ENCODE assay signal across 12 cellular contexts in the genomic region with DNA sequence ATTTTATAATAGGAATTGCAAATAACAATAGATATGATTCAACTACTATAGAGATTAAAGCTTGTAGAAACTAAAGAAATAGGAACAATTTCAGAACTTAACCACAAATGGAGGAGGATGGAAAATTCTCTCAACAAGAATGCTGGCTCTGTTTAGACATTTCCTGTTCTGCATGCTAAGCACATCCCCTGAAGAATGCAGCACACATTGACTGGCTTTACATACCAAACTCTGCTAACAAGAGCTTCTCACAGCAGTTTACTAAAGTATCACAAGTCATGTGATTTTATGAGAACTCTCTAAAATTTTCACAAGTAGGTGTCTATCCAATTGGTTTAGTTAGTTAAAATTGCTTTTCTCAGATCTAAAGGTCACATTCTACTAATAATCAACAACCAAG.
DNase-seq lines count a peak whose midpoint lies in the region; ATAC-seq and TF ChIP-seq lines count a peak whose summit lies in the region.
"Had no signal": no experiment of that assay in that cellular context is flagged by ENCODE, and none has a peak within 500 bp of the region (broad histone marks: within the 10 kb centered on the region; RNA-seq: fewer than 3 reads in every experiment).

No MANE protein-coding gene starts in this region.

- peaks cover 11% of the 10 kb centered on the region for H3K79me2 ChIP-seq in hepatocyte

- no peak overlapping the region for H3K4me2 ChIP-seq in hepatocyte

- no peaks in the 10 kb centered on the region for H3K27me3 Mint-ChIP-seq in activated T-cell treated with anti-CD3 and anti-CD28 coated beads, Interleukin-2, amount 50 U/mL, for 24 hours
- H3K27me3 Mint-ChIP-seq in WTC11 (ENCODE audit: low read depth), result no peaks in the 10 kb centered on the region
- no peaks in the 10 kb centered on the region for H3K27me3 Mint-ChIP-seq in activated naive CD4-positive, alpha-beta T cell treated with anti-CD3 and anti-CD28 coated beads, Interleukin-2, amount 10 ng/mL, durations not matched to agents 7 days and 5 days
- H3K27me3 Mint-ChIP-seq in naive thymus-derived CD4-positive, alpha-beta T cell, result no peaks in the 10 kb centered on the region

- H3K27ac ChIP-seq in hepatocyte (peak overlapping the region; percentile 54), thyroid gland (peak overlapping the region in 2 of 3 donors; percentile 63 to 68)
- no peak overlapping the region for H3K27ac ChIP-seq in naive thymus-derived CD4-positive, alpha-beta T cell (ENCODE audit: low read depth, low read length)
- H3K27ac ChIP-seq: gastrocnemius medialis, parathyroid adenoma had no signal

- DNase-seq in activated T-cell treated with anti-CD3 and anti-CD28 coated beads, Interleukin-2, amount 50 U/mL, for 24 hours, result no peak
- DNase-seq in activated T-cell treated with anti-CD3 and anti-CD28 coated beads, Interleukin-2, amount 50 U/mL, for 48 hours, result no peak
- DNase-seq in WTC11 (ENCODE audit: low spot score) (no peak), hepatocyte (ENCODE audit: low spot score) (peak; percentile 47), thyroid gland (no peak)
- DNase-seq in activated naive CD4-positive, alpha-beta T cell treated with anti-CD3 and anti-CD28 coated beads, Interleukin-2, amount 10 ng/mL, durations not matched to agents 7 days and 5 days, result no peak
- DNase-seq in naive thymus-derived CD4-positive, alpha-beta T cell, result no peak
- DNase-seq: CD8-positive, alpha-beta T cell; gastrocnemius medialis; NCI-H446 treated with DMSO at 0.1 percent for 48 hours had no signal

- H2AFZ ChIP-seq in hepatocyte, result no peak overlapping the region
- H2AFZ ChIP-seq: parathyroid adenoma had no signal

- TF ChIP-seq CTCF in WTC11 (IDR thresholded peaks at IDR 0.05) (no peak), hepatocyte (IDR thresholded peaks at IDR 0.05; ENCODE audit: poor library complexity) (no peak), thyroid gland (IDR thresholded peaks at IDR 0.05) (no peak)

- H3K4me1 ChIP-seq in hepatocyte (ENCODE audit: insufficient read depth) (peaks cover 7% of the 10 kb centered on the region), thyroid gland (peaks cover 12 to 22% of the 10 kb centered on the region in 2 donors)
- peaks cover 1 to 2% of the 10 kb centered on the region in 2 donors for H3K4me1 ChIP-seq in naive thymus-derived CD4-positive, alpha-beta T cell (ENCODE audit: control insufficient read depth in 2 of 2, insufficient read depth in 2 of 2, low read length in 2 of 2)
- H3K4me1 ChIP-seq: parathyroid adenoma had no signal

- peaks cover 4% of the 10 kb centered on the region for H3K36me3 ChIP-seq in hepatocyte (replicated peaks; ENCODE audit: insufficient read depth, low read depth)
- H3K36me3 ChIP-seq in thyroid gland, result no peaks in the 10 kb centered on the region
- H3K36me3 ChIP-seq in naive thymus-derived CD4-positive, alpha-beta T cell (ENCODE audit: control insufficient read depth in 2 of 3, insufficient read depth in 3 of 3, low read length in 3 of 3), result no peaks in the 10 kb centered on the region

- H3K4me3 Mint-ChIP-seq in activated T-cell treated with anti-CD3 and anti-CD28 coated beads, Interleukin-2, amount 50 U/mL, for 24 hours, result no peak overlapping the region
- no peak overlapping the region for H3K4me3 Mint-ChIP-seq in WTC11
- no peak overlapping the region for H3K4me3 Mint-ChIP-seq in activated naive CD4-positive, alpha-beta T cell treated with anti-CD3 and anti-CD28 coated beads, Interleukin-2, amount 10 ng/mL, durations not matched to agents 7 days and 5 days
- H3K4me3 Mint-ChIP-seq in naive thymus-derived CD4-positive, alpha-beta T cell, result no peak overlapping the region
- H3K4me3 Mint-ChIP-seq: CD8-positive, alpha-beta T cell had no signal

- peak overlapping the region; percentile 50 for H3K27ac Mint-ChIP-seq in activated T-cell treated with anti-CD3 and anti-CD28 coated beads, Interleukin-2, amount 50 U/mL, for 24 hours
- H3K27ac Mint-ChIP-seq in WTC11, result peak overlapping the region; percentile 4; the same call in 1 of the 2 replicates
- no peak overlapping the region for H3K27ac Mint-ChIP-seq in activated naive CD4-positive, alpha-beta T cell treated with anti-CD3 and anti-CD28 coated beads, Interleukin-2, amount 10 ng/mL, durations not matched to agents 7 days and 5 days
- H3K27ac Mint-ChIP-seq in naive thymus-derived CD4-positive, alpha-beta T cell, result peak overlapping the region in 2 of 9 donors; percentile 23 to 25

- CTCF ChIA-PET in WTC11 (lab: Charles Lee), result interaction anchor here (0.9 to 1.1 kb wide), 3 partner anchors 11 to 118 kb away, joined by 3 to 4 read pairs (median 3); partner anchors contain the start of gene NME1
- CTCF ChIA-PET in activated naive CD4-positive, alpha-beta T cell treated with anti-CD3 and anti-CD28 coated beads, Interleukin-2, amount 10 ng/mL, durations not matched to agents 7 days and 5 days (lab: Charles Lee), result interaction anchor here (1.1 kb wide), 1 partner anchor 67 kb away, joined by 3 read pairs; no protein-coding TSS in a partner anchor
- CTCF ChIA-PET in naive thymus-derived CD4-positive, alpha-beta T cell (lab: Charles Lee), result interaction anchor here (0.8 kb wide), 1 partner anchor 8 kb away, joined by 3 read pairs; no protein-coding TSS in a partner anchor

- no peaks in the 10 kb centered on the region for H4K20me1 ChIP-seq in hepatocyte (ENCODE audit: insufficient read depth, poor library complexity, severe bottlenecking)

- ATAC-seq in WTC11 (peak; percentile 67), HG03354 (IDR thresholded peaks at IDR 0.05; ENCODE audit: poor library complexity, severe bottlenecking, unreplicated experiment) (no peak)
- ATAC-seq in naive thymus-derived CD4-positive, alpha-beta T cell, result no peak
- ATAC-seq: CD8-positive, alpha-beta T cell had no signal

- H3K4me3 ChIP-seq in hepatocyte (no peak overlapping the region), thyroid gland (replicated peaks in 1 of 3) (no peak overlapping the region)
- H3K4me3 ChIP-seq in naive thymus-derived CD4-positive, alpha-beta T cell (ENCODE audit: low read length), result no peak overlapping the region
- H3K4me3 ChIP-seq: gastrocnemius medialis had no signal

- POLR2A ChIA-PET in WTC11 (lab: Charles Lee), result no interaction called here
- POLR2A ChIA-PET in naive thymus-derived CD4-positive, alpha-beta T cell (lab: Charles Lee), result interaction anchor here (0.7 kb wide), 1 partner anchor 37 kb away, joined by 3 read pairs; no protein-coding TSS in a partner anchor

- H3K9me3 ChIP-seq in hepatocyte (ENCODE audit: low read depth), result no peaks in the 10 kb centered on the region
- no peaks in the 10 kb centered on the region for H3K9me3 ChIP-seq in thyroid gland
- H3K9me3 ChIP-seq in naive thymus-derived CD4-positive, alpha-beta T cell (ENCODE audit: control insufficient read depth in 2 of 3, low read length in 3 of 3), result no peaks in the 10 kb centered on the region
- H3K9me3 ChIP-seq: gastrocnemius medialis had no signal

- TF ChIP-seq POLR2A in thyroid gland (IDR thresholded peaks at IDR 0.05), result no peak

- no peaks in the 10 kb centered on the region for H3K27me3 ChIP-seq in hepatocyte
- H3K27me3 ChIP-seq in thyroid gland, result no peaks in the 10 kb centered on the region
- no peaks in the 10 kb centered on the region for H3K27me3 ChIP-seq in naive thymus-derived CD4-positive, alpha-beta T cell (ENCODE audit: control insufficient read depth in 2 of 2, insufficient read depth in 2 of 2, low read length in 2 of 2)
- H3K27me3 ChIP-seq: gastrocnemius medialis had no signal

- no peaks in the 10 kb centered on the region for H3K9me2 ChIP-seq in hepatocyte (replicated peaks; ENCODE audit: insufficient read depth)

- peaks cover 60% of the 10 kb centered on the region for H3K36me3 Mint-ChIP-seq in activated T-cell treated with anti-CD3 and anti-CD28 coated beads, Interleukin-2, amount 50 U/mL, for 24 hours (ENCODE audit: low read depth)
- no peaks in the 10 kb centered on the region for H3K36me3 Mint-ChIP-seq in WTC11
- peaks cover 18% of the 10 kb centered on the region for H3K36me3 Mint-ChIP-seq in activated naive CD4-positive, alpha-beta T cell treated with anti-CD3 and anti-CD28 coated beads, Interleukin-2, amount 10 ng/mL, durations not matched to agents 7 days and 5 days
- peaks cover 3 to 35% (median 11%) of the 10 kb centered on the region in 5 donors for H3K36me3 Mint-ChIP-seq in naive thymus-derived CD4-positive, alpha-beta T cell

- H3K9me3 Mint-ChIP-seq in activated T-cell treated with anti-CD3 and anti-CD28 coated beads, Interleukin-2, amount 50 U/mL, for 24 hours, result no peaks in the 10 kb centered on the region
- H3K9me3 Mint-ChIP-seq in WTC11, result no peaks in the 10 kb centered on the region
- H3K9me3 Mint-ChIP-seq in activated naive CD4-positive, alpha-beta T cell treated with anti-CD3 and anti-CD28 coated beads, Interleukin-2, amount 10 ng/mL, durations not matched to agents 7 days and 5 days, result no peaks in the 10 kb centered on the region
- peaks cover 0 to 1% (median 0%) of the 10 kb centered on the region in 11 donors for H3K9me3 Mint-ChIP-seq in naive thymus-derived CD4-positive, alpha-beta T cell
- H3K9me3 Mint-ChIP-seq: CD8-positive, alpha-beta T cell had no signal

- intact Hi-C loops in thyroid gland (cut with DNase I), result no loop called here
- intact Hi-C loops in naive thymus-derived CD4-positive, alpha-beta T cell (cut with micrococcal nuclease), result no loop called here

- H3K4me1 Mint-ChIP-seq in activated T-cell treated with anti-CD3 and anti-CD28 coated beads, Interleukin-2, amount 50 U/mL, for 24 hours (ENCODE audit: low read depth), result peaks cover 30% of the 10 kb centered on the region
- H3K4me1 Mint-ChIP-seq in WTC11, result peaks cover 12% of the 10 kb centered on the region
- H3K4me1 Mint-ChIP-seq in activated naive CD4-positive, alpha-beta T cell treated with anti-CD3 and anti-CD28 coated beads, Interleukin-2, amount 10 ng/mL, durations not matched to agents 7 days and 5 days, result peaks cover 5% of the 10 kb centered on the region
- peaks cover 14 to 38% (median 28%) of the 10 kb centered on the region in 7 donors for H3K4me1 Mint-ChIP-seq in naive thymus-derived CD4-positive, alpha-beta T cell

TF ChIP-seq in WTC11, 78 proteins besides CTCF, POLR2A, EP300 and RAD21:
- TF ChIP-seq JUN (CRISPR knock-in tag; IDR thresholded peaks at IDR 0.05) (no peak), ELF4 (CRISPR knock-in tag; IDR thresholded peaks at IDR 0.05; ENCODE audit: low read depth) (no peak), NR2C2 (CRISPR knock-in tag; IDR thresholded peaks at IDR 0.05) (no peak)
- TF ChIP-seq, protein P1, sequence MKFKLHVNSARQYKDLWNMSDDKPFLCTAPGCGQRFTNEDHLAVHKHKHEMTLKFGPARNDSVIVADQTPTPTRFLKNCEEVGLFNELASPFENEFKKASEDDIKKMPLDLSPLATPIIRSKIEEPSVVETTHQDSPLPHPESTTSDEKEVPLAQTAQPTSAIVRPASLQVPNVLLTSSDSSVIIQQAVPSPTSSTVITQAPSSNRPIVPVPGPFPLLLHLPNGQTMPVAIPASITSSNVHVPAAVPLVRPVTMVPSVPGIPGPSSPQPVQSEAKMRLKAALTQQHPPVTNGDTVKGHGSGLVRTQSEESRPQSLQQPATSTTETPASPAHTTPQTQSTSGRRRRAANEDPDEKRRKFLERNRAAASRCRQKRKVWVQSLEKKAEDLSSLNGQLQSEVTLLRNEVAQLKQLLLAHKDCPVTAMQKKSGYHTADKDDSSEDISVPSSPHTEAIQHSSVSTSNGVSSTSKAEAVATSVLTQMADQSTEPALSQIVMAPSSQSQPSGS (CRISPR knock-in tag; IDR thresholded peaks at IDR 0.05; ENCODE audit: borderline replicate concordance, low read depth), result no peak
